In the genomic region with DNA sequence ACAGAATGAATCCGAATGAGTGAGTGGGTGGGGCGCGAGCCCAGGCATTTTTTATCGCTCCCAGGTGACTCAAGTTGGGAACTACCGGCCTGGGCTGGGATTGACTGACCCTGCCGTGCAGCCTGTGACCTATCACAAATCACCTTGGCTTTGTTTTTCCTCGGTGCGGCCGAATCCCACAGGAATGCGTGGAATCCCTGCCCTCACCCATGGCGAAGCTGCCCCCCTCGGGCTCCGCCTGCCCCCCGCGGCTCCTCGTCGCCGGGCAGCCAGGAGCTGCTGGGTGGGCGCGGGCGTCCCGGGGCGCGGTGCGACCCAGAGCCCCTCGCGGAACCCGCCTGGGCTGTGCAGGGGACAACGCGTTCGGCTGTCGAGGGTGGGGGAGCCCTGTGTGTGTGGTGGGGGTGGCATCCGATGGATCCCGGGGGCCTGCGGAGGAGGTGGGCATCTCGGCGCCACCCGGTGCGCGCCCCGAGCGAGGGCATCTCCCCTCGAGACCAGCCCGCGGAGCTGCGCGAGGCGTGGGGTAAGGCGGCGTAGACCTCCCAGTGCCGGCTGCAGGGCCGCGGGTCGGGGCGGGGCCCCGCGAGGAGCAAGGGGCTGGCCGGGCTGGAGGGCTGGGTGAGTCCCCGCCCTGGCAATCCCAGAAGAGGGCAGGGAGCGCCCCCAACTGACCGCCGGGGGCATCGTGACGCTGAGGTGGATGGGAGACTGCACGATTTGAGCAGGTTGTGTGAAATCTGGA, we compare ENCODE assay signal across 8 cellular contexts. TPM values are rescaled to one million over a fixed set of nuclear protein-coding genes. Genes with fewer than 3 reads are reported as not detected.
DNase-seq lines count a peak whose midpoint lies in the region; ATAC-seq and TF ChIP-seq lines count a peak whose summit lies in the region.

No MANE protein-coding gene starts in this region.

- no peaks in the 10 kb centered on the region for H4K20me1 ChIP-seq in mammary epithelial cell (ENCODE audit: insufficient read depth, low read length)

- in situ Hi-C loops in mammary epithelial cell (cut with MboI; ENCODE audit: low sequenced_read_pairs in 2 of 2) = loop anchor here (5.0 to 10.0 kb wide), 3 partner anchors 185 to 307 kb away; no protein-coding TSS in a partner anchor

- dilution Hi-C loops in mammary epithelial cell (cut with HindIII; ENCODE audit: low sequenced_read_pairs) = no loop called here

- ATAC-seq in HG02610 (IDR thresholded peaks at IDR 0.05; ENCODE audit: unreplicated experiment) = peak; percentile 98

- intact Hi-C loops in mammary epithelial cell (cut with micrococcal nuclease) = loop anchor here (1.0 to 10.0 kb wide), 7 partner anchors 40 to 587 kb away; no protein-coding TSS in a partner anchor

- H3K4me2 ChIP-seq in mammary epithelial cell (ENCODE audit: insufficient read depth, low read depth, low read length) = peak overlapping the region; percentile 99

- no TSS peak for BruUV-seq in mammary epithelial cell (replicated peaks; lab: Mats Ljungman, UMichigan)

- no peaks in the 10 kb centered on the region for H3K79me2 ChIP-seq in mammary epithelial cell (ENCODE audit: insufficient read depth, low read length)

- CTCF ChIA-PET in mammary epithelial cell (lab: Charles Lee; ENCODE audit: low non-redundant PET) = interaction anchor here (0.6 kb wide), 2 partner anchors 12 to 40 kb away, joined by 4 to 9 read pairs; no protein-coding TSS in a partner anchor

- H3K27me3 ChIP-seq in mammary epithelial cell (ENCODE audit: insufficient read depth, low read length) = no peaks in the 10 kb centered on the region

- H3K27ac ChIP-seq in mammary epithelial cell (ENCODE audit: insufficient read depth, low read depth, low read length) = peak overlapping the region; percentile 48

- peaks cover 8% of the 10 kb centered on the region for H3K9me3 ChIP-seq in mammary epithelial cell (replicated peaks; ENCODE audit: insufficient read depth, low read length)

- peak overlapping the region; percentile 97 for H2AFZ ChIP-seq in mammary epithelial cell (ENCODE audit: low read depth, low read length)

- H3K4me3 ChIP-seq in mammary epithelial cell (replicated peaks in 1 of 3; ENCODE audit: insufficient read depth in 1 of 3, low read depth in 2 of 3, low read length in 3 of 3) = peak overlapping the region; percentile 59 to 68 (median 61)

- H3K9ac ChIP-seq in mammary epithelial cell (ENCODE audit: insufficient read depth, low read length) = peak overlapping the region; percentile 52

- peak; percentile 91 for TF ChIP-seq CTCF in mammary epithelial cell (conservative IDR thresholded peaks at IDR 0.05 in 1 of 2, IDR thresholded peaks at IDR 0.05 in 1 of 2; ENCODE audit: extremely low read depth in 1 of 2, insufficient read depth in 1 of 2, low read depth in 1 of 2, low read length in 2 of 2)

- H3K4me1 ChIP-seq in mammary epithelial cell (ENCODE audit: insufficient read depth, low read length) = peaks cover 12% of the 10 kb centered on the region

- H3K36me3 ChIP-seq in mammary epithelial cell (ENCODE audit: insufficient read depth, low read length) = no peaks in the 10 kb centered on the region

- WGBS in mammary epithelial cell (ENCODE audit: low coverage, missing lambda C conversion rate) = 3% methylated on average over 8 of the region's 65 CpGs

- peak; percentile 22 to 25 for DNase-seq in NCI-H187 (lab: John Stamatoyannopoulos, UW)
- DNase-seq in NCI-H187 treated with DMSO at 0.1 percent for 48 hours (lab: John Stamatoyannopoulos, UW) = no peak
- peak; percentile 77 for DNase-seq in NCI-H1105 (lab: John Stamatoyannopoulos, UW)
- DNase-seq in UCSD-AML1 (lab: John Stamatoyannopoulos, UW; ENCODE audit: unreplicated experiment) = peak; percentile 79
- peak; percentile 75 for DNase-seq in mammary epithelial cell
- peak; percentile 74 for DNase-seq in iris pigment epithelial cell (ENCODE audit: low read depth)
- DNase-seq in stimulated activated CD4-positive, alpha-beta T cell treated with anti-CD3 and anti-CD28 coated beads, Interleukin-12 subunit alpha, Interleukin-12 subunit beta, amount 100 ng/mL, for 24 hours (ENCODE audit: low read depth in 2 of 2) = peak; percentile 55 to 72

RNA-seq across cellular contexts. Expression of a gene that starts 16.5 kb away (rescaled TPM):
- total RNA-seq in mammary epithelial cell = 1 to 10 TPM in 1 of 2 donors, under 1 TPM in 1; 0.61 to 7.3 TPM
- 0.19 TPM for polyA plus RNA-seq in mammary epithelial cell
- polyA minus RNA-seq in mammary epithelial cell = not detected

RNA-seq across cellular contexts. Expression of a gene that starts 52.2 kb away (rescaled TPM):
- 100 to 1,000 TPM in 1 of 2 donors, 10 to 100 TPM in 1; 98.0 to 671 TPM for total RNA-seq in mammary epithelial cell
- 103 TPM for polyA plus RNA-seq in mammary epithelial cell
- 163 TPM for polyA minus RNA-seq in mammary epithelial cell
